Comparison of ENCODE assay signal across 19 cellular contexts in genomic region chr16:87826798-87827587, GRCh38. TPM values are rescaled to one million over a fixed set of nuclear protein-coding genes. Genes with fewer than 3 reads are reported as not detected.
A peak's percentile ranks its signal among the peaks of the same experiment; 100 is the strongest.
DNase-seq lines count a peak whose midpoint lies in the region; ATAC-seq and TF ChIP-seq lines count a peak whose summit lies in the region.
"Had no signal": no experiment of that assay in that cellular context is flagged by ENCODE, and none has a peak within 500 bp of the region (broad histone marks: within the 10 kb centered on the region; RNA-seq: fewer than 3 reads in every experiment).

No MANE protein-coding gene starts in this region.

- ATAC-seq in activated CD8-positive, alpha-beta memory T cell treated with anti-CD3 and anti-CD28 coated beads, Interleukin-2, amount 10 ng/mL, durations not matched to agents 7 days and 5 days = no peak
- peak; percentile 1 to 4 for ATAC-seq in activated T-cell treated with anti-CD3 and anti-CD28 coated beads, Interleukin-2, amount 50 U/mL, for 72 hours (replicated peaks in 1 of 2)
- ATAC-seq in naive thymus-derived CD4-positive, alpha-beta T cell = peak; percentile 13
- ATAC-seq in PC-3 (no peak), HG03442 (IDR thresholded peaks at IDR 0.05; ENCODE audit: unreplicated experiment) (no peak)
- ATAC-seq: upper lobe of right lung had no signal

- H3K79me2 ChIP-seq in PC-3 (ENCODE audit: low read length) = no peaks in the 10 kb centered on the region

- no peaks in the 10 kb centered on the region for H3K27me3 ChIP-seq in HUES48 (ENCODE audit: control insufficient read depth, insufficient read depth, low read length)
- no peaks in the 10 kb centered on the region for H3K27me3 ChIP-seq in naive thymus-derived CD4-positive, alpha-beta T cell (ENCODE audit: control insufficient read depth in 2 of 2, insufficient read depth in 2 of 2, low read length in 2 of 2)
- no peaks in the 10 kb centered on the region for H3K27me3 ChIP-seq in PC-3 (ENCODE audit: low read length)

- H3K9ac ChIP-seq in HUES48 (ENCODE audit: low read depth, low read length) (no peak overlapping the region), PC-3 (ENCODE audit: low read length) (no peak overlapping the region)

- H3K27ac Mint-ChIP-seq in activated CD8-positive, alpha-beta memory T cell treated with anti-CD3 and anti-CD28 coated beads, Interleukin-2, amount 10 ng/mL, durations not matched to agents 7 days and 5 days = peak overlapping the region; percentile 52
- peak overlapping the region; percentile 26 for H3K27ac Mint-ChIP-seq in activated T-cell treated with anti-CD3 and anti-CD28 coated beads, Interleukin-2, amount 50 U/mL, for 72 hours
- H3K27ac Mint-ChIP-seq in naive thymus-derived CD4-positive, alpha-beta T cell = no peak overlapping the region

- H3K4me3 Mint-ChIP-seq in activated CD8-positive, alpha-beta memory T cell treated with anti-CD3 and anti-CD28 coated beads, Interleukin-2, amount 10 ng/mL, durations not matched to agents 7 days and 5 days = no peak overlapping the region
- H3K4me3 Mint-ChIP-seq in activated T-cell treated with anti-CD3 and anti-CD28 coated beads, Interleukin-2, amount 50 U/mL, for 72 hours = peak overlapping the region in 1 of 2 donors; percentile 29
- H3K4me3 Mint-ChIP-seq in naive thymus-derived CD4-positive, alpha-beta T cell = no peak overlapping the region

- no peaks in the 10 kb centered on the region for H3K27me3 Mint-ChIP-seq in activated CD8-positive, alpha-beta memory T cell treated with anti-CD3 and anti-CD28 coated beads, Interleukin-2, amount 10 ng/mL, durations not matched to agents 7 days and 5 days
- H3K27me3 Mint-ChIP-seq in activated T-cell treated with anti-CD3 and anti-CD28 coated beads, Interleukin-2, amount 50 U/mL, for 72 hours (ENCODE audit: low read depth) = no peaks in the 10 kb centered on the region
- no peaks in the 10 kb centered on the region for H3K27me3 Mint-ChIP-seq in naive thymus-derived CD4-positive, alpha-beta T cell

- DNase-seq in activated CD8-positive, alpha-beta memory T cell treated with anti-CD3 and anti-CD28 coated beads, Interleukin-2, amount 10 ng/mL, durations not matched to agents 7 days and 5 days = no peak
- DNase-seq in activated CD8-positive, alpha-beta memory T cell treated with anti-CD3 and anti-CD28 coated beads for 24 hours = no peak
- DNase-seq in activated T-cell treated with anti-CD3 and anti-CD28 coated beads, Interleukin-2, amount 50 U/mL, for 72 hours = peak in 1 of 2 donors; percentile 43
- DNase-seq in naive thymus-derived CD4-positive, alpha-beta T cell = no peak
- DNase-seq in PC-3 (no peak), anterior cingulate cortex (lab: John Stamatoyannopoulos, UW) (no peak)
- DNase-seq: activated naive CD4-positive, alpha-beta T cell; C1 segment of cervical spinal cord; DMS79 treated with DMSO at 0.1 percent for 48 hours; foreskin melanocyte; kidney glomerular epithelial cell; NCI-H187; NCI-H446; Right ventricle myocardium superior; small intestine; stomach; upper lobe of right lung had no signal

- CTCF ChIA-PET in activated CD8-positive, alpha-beta memory T cell treated with anti-CD3 and anti-CD28 coated beads, Interleukin-2, amount 10 ng/mL, durations not matched to agents 7 days and 5 days (lab: Charles Lee) = interaction anchor here (1.7 to 2.1 kb wide), 3 partner anchors 8 to 26 kb away, joined by 3 to 7 read pairs (median 4); no protein-coding TSS in a partner anchor
- CTCF ChIA-PET in naive thymus-derived CD4-positive, alpha-beta T cell (lab: Charles Lee) = no interaction called here
- CTCF ChIA-PET in PC-3 (lab: Charles Lee) = interaction anchor here (0.6 kb wide), 1 partner anchor 48 kb away, joined by 3 read pairs; no protein-coding TSS in a partner anchor

- H4K20me1 ChIP-seq in PC-3 (ENCODE audit: low read length) = no peaks in the 10 kb centered on the region

- no peak overlapping the region for H3K4me2 ChIP-seq in PC-3 (ENCODE audit: low read length)

- H3K27ac ChIP-seq in HUES48 (ENCODE audit: low read depth, low read length) = peak overlapping the region; percentile 10
- H3K27ac ChIP-seq in naive thymus-derived CD4-positive, alpha-beta T cell (ENCODE audit: low read depth, low read length) = no peak overlapping the region
- no peak overlapping the region for H3K27ac ChIP-seq in PC-3 (ENCODE audit: low read length)
- H3K27ac ChIP-seq: upper lobe of right lung had no signal

- POLR2A ChIA-PET in naive thymus-derived CD4-positive, alpha-beta T cell (lab: Charles Lee) = no interaction called here
- POLR2A ChIA-PET in PC-3 (lab: Charles Lee; ENCODE audit: unreplicated experiment) = interaction anchor here (0.5 kb wide), 1 partner anchor 24 kb away, joined by 5 read pairs; no protein-coding TSS in a partner anchor

- no peaks in the 10 kb centered on the region for H3K4me1 Mint-ChIP-seq in activated CD8-positive, alpha-beta memory T cell treated with anti-CD3 and anti-CD28 coated beads, Interleukin-2, amount 10 ng/mL, durations not matched to agents 7 days and 5 days
- H3K4me1 Mint-ChIP-seq in activated T-cell treated with anti-CD3 and anti-CD28 coated beads, Interleukin-2, amount 50 U/mL, for 72 hours (ENCODE audit: low read depth) = peaks cover 16% of the 10 kb centered on the region
- peaks cover 0 to 5% (median 2%) of the 10 kb centered on the region in 7 donors for H3K4me1 Mint-ChIP-seq in naive thymus-derived CD4-positive, alpha-beta T cell

- H2AFZ ChIP-seq in PC-3 (ENCODE audit: low read length) = no peak overlapping the region

- TF ChIP-seq CTCF in PC-3 (conservative IDR thresholded peaks at IDR 0.05; ENCODE audit: low read depth, low read length) = no peak

- intact Hi-C loops in naive thymus-derived CD4-positive, alpha-beta T cell (cut with micrococcal nuclease) = no loop called here
- intact Hi-C loops in PC-3 (cut with micrococcal nuclease) = no loop called here

- H3K9me3 ChIP-seq in HUES48 (ENCODE audit: control insufficient read depth, insufficient read depth, low read length) = no peaks in the 10 kb centered on the region
- H3K9me3 ChIP-seq in naive thymus-derived CD4-positive, alpha-beta T cell (ENCODE audit: control insufficient read depth in 2 of 3, low read length in 3 of 3) = no peaks in the 10 kb centered on the region
- H3K9me3 ChIP-seq in PC-3 (ENCODE audit: low read length) = no peaks in the 10 kb centered on the region
- H3K9me3 ChIP-seq: stomach, upper lobe of right lung had no signal

- H3K4me3 ChIP-seq in HUES48 (ENCODE audit: low read depth, low read length) (no peak overlapping the region), PC-3 (ENCODE audit: low read length) (no peak overlapping the region)
- no peak overlapping the region for H3K4me3 ChIP-seq in naive thymus-derived CD4-positive, alpha-beta T cell (ENCODE audit: low read length)
- H3K4me3 ChIP-seq: stomach, upper lobe of right lung had no signal

- H3F3A ChIP-seq in PC-3 (ENCODE audit: low read length, unreplicated experiment) = no peaks in the 10 kb centered on the region

- no peaks in the 10 kb centered on the region for H3K9me3 Mint-ChIP-seq in activated CD8-positive, alpha-beta memory T cell treated with anti-CD3 and anti-CD28 coated beads, Interleukin-2, amount 10 ng/mL, durations not matched to agents 7 days and 5 days (ENCODE audit: low read depth)
- H3K9me3 Mint-ChIP-seq in activated T-cell treated with anti-CD3 and anti-CD28 coated beads, Interleukin-2, amount 50 U/mL, for 72 hours = no peaks in the 10 kb centered on the region
- no peaks in the 10 kb centered on the region for H3K9me3 Mint-ChIP-seq in naive thymus-derived CD4-positive, alpha-beta T cell

- H3K36me3 ChIP-seq in HUES48 (ENCODE audit: control insufficient read depth, insufficient read depth, low read length) (peaks cover 23% of the 10 kb centered on the region), PC-3 (ENCODE audit: low read depth, low read length) (peaks cover 5% of the 10 kb centered on the region; the same call in 1 of the 2 replicates)
- H3K36me3 ChIP-seq in naive thymus-derived CD4-positive, alpha-beta T cell (ENCODE audit: control insufficient read depth in 2 of 3, insufficient read depth in 3 of 3, low read length in 3 of 3) = peaks cover 0 to 12% (median 0%) of the 10 kb centered on the region in 3 experiments
- H3K36me3 ChIP-seq: upper lobe of right lung had no signal

- H3K4me1 ChIP-seq in HUES48 (ENCODE audit: control insufficient read depth, insufficient read depth, low read length) (peaks cover 52% of the 10 kb centered on the region), PC-3 (ENCODE audit: insufficient read depth, low read length) (no peaks in the 10 kb centered on the region)
- no peaks in the 10 kb centered on the region for H3K4me1 ChIP-seq in naive thymus-derived CD4-positive, alpha-beta T cell (ENCODE audit: control insufficient read depth in 2 of 2, insufficient read depth in 2 of 2, low read length in 2 of 2)
- H3K4me1 ChIP-seq: upper lobe of right lung had no signal

- no peaks in the 10 kb centered on the region for H3K9me2 ChIP-seq in PC-3 (replicated peaks; ENCODE audit: low read length)

- BruUV-seq in PC-3 (replicated peaks; lab: Mats Ljungman, UMichigan) = no TSS peak

- H3K36me3 Mint-ChIP-seq in activated CD8-positive, alpha-beta memory T cell treated with anti-CD3 and anti-CD28 coated beads, Interleukin-2, amount 10 ng/mL, durations not matched to agents 7 days and 5 days = peaks cover 6% of the 10 kb centered on the region
- peaks cover 0 to 13% of the 10 kb centered on the region in 2 donors for H3K36me3 Mint-ChIP-seq in activated T-cell treated with anti-CD3 and anti-CD28 coated beads, Interleukin-2, amount 50 U/mL, for 72 hours (ENCODE audit: insufficient read depth in 2 of 2)
- peaks cover 0 to 7% (median 3%) of the 10 kb centered on the region in 5 donors for H3K36me3 Mint-ChIP-seq in naive thymus-derived CD4-positive, alpha-beta T cell

RNA-seq across cellular contexts. Expression of gene SLC7A5, which starts 42.3 kb away (rescaled TPM):
- total RNA-seq in activated CD8-positive, alpha-beta memory T cell treated with anti-CD3 and anti-CD28 coated beads, Interleukin-2, amount 10 ng/mL, durations not matched to agents 7 days and 5 days = 100 to 1,000 TPM; 114 to 220 TPM
- 100 to 1,000 TPM; 463 to 508 TPM for total RNA-seq in activated T-cell treated with anti-CD3 and anti-CD28 coated beads, Interleukin-2, amount 50 U/mL, for 72 hours
- 100 to 1,000 TPM in 1 of 5 experiments, 10 to 100 TPM in 2, 1 to 10 TPM in 2; 6.0 to 113 (median 29.3) TPM for total RNA-seq in naive thymus-derived CD4-positive, alpha-beta T cell
- polyA plus RNA-seq in naive thymus-derived CD4-positive, alpha-beta T cell = 1 to 10 TPM; 3.3 to 3.4 TPM
- total RNA-seq in PC-3 (2014; rRNA removed) = 93.2 and 118 TPM in 2 replicates

Comparison
In these comparisons a context has a peak if more than half of its experiments do, and no peak if none do; other contexts are left out.
1. ATAC-seq: peak in activated T-cell treated with anti-CD3 and anti-CD28 coated beads, Interleukin-2, amount 50 U/mL, for 72 hours (2 of 2) and naive thymus-derived CD4-positive, alpha-beta T cell (single experiment); none in activated CD8-positive, alpha-beta memory T cell treated with anti-CD3 and anti-CD28 coated beads, Interleukin-2, amount 10 ng/mL, durations not matched to agents 7 days and 5 days (single experiment), PC-3 (single experiment) and HG03442 (single experiment).
2. H3K27ac Mint-ChIP-seq: peak in activated CD8-positive, alpha-beta memory T cell treated with anti-CD3 and anti-CD28 coated beads, Interleukin-2, amount 10 ng/mL, durations not matched to agents 7 days and 5 days (single experiment) and activated T-cell treated with anti-CD3 and anti-CD28 coated beads, Interleukin-2, amount 50 U/mL, for 72 hours (single experiment); none in naive thymus-derived CD4-positive, alpha-beta T cell (0 of 9).